In the genomic region with DNA sequence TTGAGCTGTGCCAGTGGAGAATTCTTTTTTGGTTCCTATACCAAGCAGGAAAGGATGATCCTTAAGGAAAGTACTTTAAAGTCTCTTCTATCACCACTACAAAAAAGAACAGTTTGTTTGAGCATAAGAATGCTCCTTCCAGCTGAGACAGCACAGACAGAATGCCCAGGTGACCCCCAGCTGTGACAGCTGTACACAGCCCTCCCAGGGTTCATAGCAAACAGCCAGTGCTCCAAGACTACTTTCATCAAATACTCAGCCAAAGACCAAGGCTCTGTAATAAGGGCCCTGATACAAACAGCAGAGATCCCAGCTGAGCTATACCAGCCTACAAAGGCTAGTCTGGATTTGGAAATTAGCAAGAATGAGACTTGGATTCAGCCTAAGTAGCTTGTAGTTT, we compare ENCODE assay signal across 28 cellular contexts.
"Had no signal": no experiment of that assay in that cellular context is flagged by ENCODE, and none has a peak within 500 bp of the region (broad histone marks: within the 10 kb centered on the region; RNA-seq: fewer than 3 reads in every experiment).

No MANE protein-coding gene starts in this region.

- FAIRE-seq: astrocyte, bronchial epithelial cell, frontal cortex had no signal

- DNase-seq: activated CD4-positive, alpha-beta memory T cell treated with anti-CD3 and anti-CD28 coated beads for 36 hours; activated CD4-positive, alpha-beta T cell treated with anti-CD3 and anti-CD28 coated beads for 36 hours; activated CD4-positive, alpha-beta T cell treated with anti-CD3 and anti-CD28 coated beads, Interleukin-2, amount 10 ng/mL, durations not matched to agents 24 days and 14 days; activated CD4-positive, CD25-positive, alpha-beta regulatory T cell; activated CD4-positive, CD25-positive, alpha-beta regulatory T cell treated with anti-CD3 and anti-CD28 coated beads, Interleukin-2, amount 50 U/mL, for 72 hours; activated CD8-positive, alpha-beta memory T cell treated with anti-CD3 and anti-CD28 coated beads, Interleukin-2, amount 10 ng/mL, durations not matched to agents 7 days and 5 days; activated CD8-positive, alpha-beta memory T cell treated with anti-CD3 and anti-CD28 coated beads, Interleukin-2, amount 50 U/mL, for 48 hours; activated CD8-positive, alpha-beta T cell treated with anti-CD3 and anti-CD28 coated beads, Interleukin-2, amount 10 ng/mL, durations not matched to agents 7 days and 5 days; activated gamma-delta T cell treated with Interleukin-2 at 50 U/mL for 16 hours; activated naive CD4-positive, alpha-beta T cell treated with anti-CD3 and anti-CD28 coated beads, Interleukin-2, amount 50 U/mL, for 16 hours; activated naive CD4-positive, alpha-beta T cell treated with Interleukin-2 at 50 U/mL for 16 hours; activated T-cell treated with anti-CD3 and anti-CD28 coated beads for 4 hours; activated T-cell treated with anti-CD3 and anti-CD28 coated beads, Interleukin-2, amount 50 U/mL, for 24 hours; activated T-cell treated with anti-CD3 and anti-CD28 coated beads, Interleukin-2, amount 50 U/mL, for 72 hours; amniotic stem cell; anterior cingulate cortex; brain microvascular endothelial cell; dorsolateral prefrontal cortex; effector memory CD4-positive, alpha-beta T cell; endodermal cell; foreskin fibroblast; T-helper 1 cell; T-helper 17 cell; T1000; WERI-Rb-1 had no signal
